Comparison of ENCODE assay signal across 22 cellular contexts in genomic region chr7:2094454-2095039, GRCh38.
DNase-seq lines count a peak whose midpoint lies in the region; ATAC-seq and TF ChIP-seq lines count a peak whose summit lies in the region.
"Had no signal": no experiment of that assay in that cellular context is flagged by ENCODE, and none has a peak within 500 bp of the region (broad histone marks: within the 10 kb centered on the region; RNA-seq: fewer than 3 reads in every experiment).

No MANE protein-coding gene starts in this region.

- ATAC-seq in stimulated activated naive CD8-positive, alpha-beta T cell treated with anti-CD3 and anti-CD28 coated beads, Interleukin-15, Interleukin-2, amounts not matched to agents 100 U/mL and 50 U/mL, for 24 hours = no peak
- ATAC-seq: HCT116, Panc1 had no signal

- H3K4me3 ChIP-seq in transverse colon = no peak overlapping the region

- TF ChIP-seq EP300 in transverse colon (IDR thresholded peaks at IDR 0.05; ENCODE audit: low read depth) = no peak

- 83 to 91% methylated on average over 7 to 13 of the region's 13 CpGs for WGBS in transverse colon (ENCODE audit: low coverage in 1 of 2), 2 donors

- H3K4me1 Mint-ChIP-seq in T-helper 2 cell treated with Interferon-gamma antibody and Interleukin-4, amounts not matched to agents 5 μg/mL and 100 μg/mL, for 36 hours (ENCODE audit: low read depth) = peaks cover 4% of the 10 kb centered on the region
- peaks cover 34% of the 10 kb centered on the region for H3K4me1 Mint-ChIP-seq in stimulated activated naive CD8-positive, alpha-beta T cell treated with anti-CD3 and anti-CD28 coated beads, Interleukin-15, Interleukin-2, amounts not matched to agents 100 ng/mL and 50 ng/mL, for 24 hours (ENCODE audit: low read depth)
- H3K4me1 Mint-ChIP-seq in dendritic cell treated with granulocyte-macrophage colony-stimulating factor and Interleukin-4, amounts not matched to agents 40 ng/mL and 50 ng/mL, for 4 days (ENCODE audit: low read depth) = peaks cover 53% of the 10 kb centered on the region

- intact Hi-C loops in dendritic cell treated with granulocyte-macrophage colony-stimulating factor and Interleukin-4, amounts not matched to agents 40 ng/mL and 50 ng/mL, for 4 days (cut with micrococcal nuclease) = no loop called here
- intact Hi-C loops in transverse colon (cut with DNase I; ENCODE audit: low total_unique reads) = no loop called here

- in situ Hi-C loops in transverse colon (cut with MboI; ENCODE audit: low pct_ligation_motif_present in 1 of 4, low pct_unique_long_range_greater_than_20kb in 1 of 4, low sequenced_read_pairs in 3 of 4) = no loop called here

- H3K36me3 Mint-ChIP-seq in T-helper 2 cell treated with Interferon-gamma antibody and Interleukin-4, amounts not matched to agents 5 μg/mL and 100 μg/mL, for 36 hours (ENCODE audit: low read depth) = peaks cover 4% of the 10 kb centered on the region
- peaks cover 4% of the 10 kb centered on the region for H3K36me3 Mint-ChIP-seq in stimulated activated naive CD8-positive, alpha-beta T cell treated with anti-CD3 and anti-CD28 coated beads, Interleukin-15, Interleukin-2, amounts not matched to agents 100 ng/mL and 50 ng/mL, for 24 hours (ENCODE audit: low read depth)
- H3K36me3 Mint-ChIP-seq in dendritic cell treated with granulocyte-macrophage colony-stimulating factor and Interleukin-4, amounts not matched to agents 40 ng/mL and 50 ng/mL, for 4 days (ENCODE audit: low read depth) = peaks cover 60% of the 10 kb centered on the region

- no peaks in the 10 kb centered on the region for H3K9me3 ChIP-seq in transverse colon

- H3K27ac ChIP-seq in transverse colon = no peak overlapping the region
- H3K27ac ChIP-seq: 22Rv1, RWPE1 had no signal

- no peaks in the 10 kb centered on the region for H3K27me3 Mint-ChIP-seq in T-helper 2 cell treated with Interferon-gamma antibody and Interleukin-4, amounts not matched to agents 5 μg/mL and 100 μg/mL, for 36 hours (ENCODE audit: low read depth)
- H3K27me3 Mint-ChIP-seq in stimulated activated naive CD8-positive, alpha-beta T cell treated with anti-CD3 and anti-CD28 coated beads, Interleukin-15, Interleukin-2, amounts not matched to agents 100 ng/mL and 50 ng/mL, for 24 hours = no peaks in the 10 kb centered on the region
- H3K27me3 Mint-ChIP-seq in dendritic cell treated with granulocyte-macrophage colony-stimulating factor and Interleukin-4, amounts not matched to agents 40 ng/mL and 50 ng/mL, for 4 days = no peaks in the 10 kb centered on the region
- H3K27me3 Mint-ChIP-seq: B cell, IgD-negative memory B cell had no signal

- peak overlapping the region; percentile 13 for H3K27ac Mint-ChIP-seq in T-helper 2 cell treated with Interferon-gamma antibody and Interleukin-4, amounts not matched to agents 5 μg/mL and 100 μg/mL, for 36 hours
- H3K27ac Mint-ChIP-seq in stimulated activated naive CD8-positive, alpha-beta T cell treated with anti-CD3 and anti-CD28 coated beads, Interleukin-15, Interleukin-2, amounts not matched to agents 100 ng/mL and 50 ng/mL, for 24 hours = peak overlapping the region; percentile 52
- peak overlapping the region; percentile 33 for H3K27ac Mint-ChIP-seq in dendritic cell treated with granulocyte-macrophage colony-stimulating factor and Interleukin-4, amounts not matched to agents 40 ng/mL and 50 ng/mL, for 4 days
- H3K27ac Mint-ChIP-seq: B cell had no signal

- H3K4me3 Mint-ChIP-seq in T-helper 2 cell treated with Interferon-gamma antibody and Interleukin-4, amounts not matched to agents 5 μg/mL and 100 μg/mL, for 36 hours = no peak overlapping the region
- H3K4me3 Mint-ChIP-seq in stimulated activated naive CD8-positive, alpha-beta T cell treated with anti-CD3 and anti-CD28 coated beads, Interleukin-15, Interleukin-2, amounts not matched to agents 100 ng/mL and 50 ng/mL, for 24 hours = no peak overlapping the region
- H3K4me3 Mint-ChIP-seq in dendritic cell treated with granulocyte-macrophage colony-stimulating factor and Interleukin-4, amounts not matched to agents 40 ng/mL and 50 ng/mL, for 4 days = no peak overlapping the region
- H3K4me3 Mint-ChIP-seq: B cell, IgD-negative memory B cell had no signal

- no peaks in the 10 kb centered on the region for H3K27me3 ChIP-seq in transverse colon

- H3K9me3 Mint-ChIP-seq in T-helper 2 cell treated with Interferon-gamma antibody and Interleukin-4, amounts not matched to agents 5 μg/mL and 100 μg/mL, for 36 hours = no peaks in the 10 kb centered on the region
- H3K9me3 Mint-ChIP-seq in stimulated activated naive CD8-positive, alpha-beta T cell treated with anti-CD3 and anti-CD28 coated beads, Interleukin-15, Interleukin-2, amounts not matched to agents 100 ng/mL and 50 ng/mL, for 24 hours = no peaks in the 10 kb centered on the region
- no peaks in the 10 kb centered on the region for H3K9me3 Mint-ChIP-seq in dendritic cell treated with granulocyte-macrophage colony-stimulating factor and Interleukin-4, amounts not matched to agents 40 ng/mL and 50 ng/mL, for 4 days
- H3K9me3 Mint-ChIP-seq: IgD-negative memory B cell had no signal

- no peak for DNase-seq in T-helper 2 cell treated with Interferon-gamma antibody and Interleukin-4, amounts not matched to agents 5 μg/mL and 100 μg/mL, for 36 hours (ENCODE audit: low spot score)
- DNase-seq in T-helper 2 cell (no peak), NOMO-1 treated with DMSO at 0.1 percent for 48 hours (lab: John Stamatoyannopoulos, UW; ENCODE audit: unreplicated experiment) (no peak), transverse colon (no peak), NCI-H748 treated with DMSO at 0.1 percent for 48 hours (lab: John Stamatoyannopoulos, UW) (no peak)
- DNase-seq in stimulated activated naive CD8-positive, alpha-beta T cell treated with anti-CD3 and anti-CD28 coated beads, Interleukin-15, Interleukin-2, amounts not matched to agents 100 U/mL and 50 U/mL, for 24 hours = no peak
- DNase-seq: DMS153, NCI-H1048, NCI-H1417, NCI-H1694, NCI-H2029 treated with DMSO at 0.1 percent for 48 hours, NCI-H2227 treated with DMSO at 0.1 percent for 48 hours, NCI-H526 treated with DMSO at 0.1 percent for 48 hours, SHP77 had no signal

- H3K4me1 ChIP-seq in transverse colon = no peaks in the 10 kb centered on the region

- no peak for TF ChIP-seq CTCF in transverse colon (IDR thresholded peaks at IDR 0.05)

- no peak for TF ChIP-seq POLR2A in transverse colon (IDR thresholded peaks at IDR 0.05)

- no peaks in the 10 kb centered on the region for H3K36me3 ChIP-seq in transverse colon
